In genomic region chr14:30558675-30559555, GRCh38 we compare ENCODE assay signal across 8 cellular contexts. TPM values are rescaled to one million over a fixed set of nuclear protein-coding genes. Genes with fewer than 3 reads are reported as not detected.
DNase-seq lines count a peak whose midpoint lies in the region; ATAC-seq and TF ChIP-seq lines count a peak whose summit lies in the region.

Gene G2E3, plus strand, starts transcription at chr14:30559158. Its CDS starts 21,922 bp downstream, at chr14:30581080.

- ATAC-seq in GM19025 (IDR thresholded peaks at IDR 0.05; ENCODE audit: low read depth, unreplicated experiment) (peak; percentile 99), HG03280 (IDR thresholded peaks at IDR 0.05; ENCODE audit: unreplicated experiment) (peak; percentile 99)

- no peak for TF ChIP-seq CTCF in AG09309 (IDR thresholded peaks at IDR 0.05; ENCODE audit: control insufficient read depth, insufficient read depth, low read depth, low read length, missing control alignments)
- no peak for TF ChIP-seq CTCF in chondrocyte (IDR thresholded peaks at IDR 0.05)

- H3K4me1 Mint-ChIP-seq in chondrocyte (ENCODE audit: low read depth) = peaks cover 33% of the 10 kb centered on the region

- H3K27ac Mint-ChIP-seq in chondrocyte (ENCODE audit: unreplicated experiment) = peak within 1 kb of the TSS; percentile 100

- H3K9me3 Mint-ChIP-seq in chondrocyte (ENCODE audit: low read depth) = no peaks in the 10 kb centered on the region

- H3K4me3 Mint-ChIP-seq in chondrocyte (ENCODE audit: unreplicated experiment) = peak within 1 kb of the TSS; percentile 100

- no peaks in the 10 kb centered on the region for H3K36me3 Mint-ChIP-seq in chondrocyte (ENCODE audit: low read depth)

- peak within 1 kb of the TSS; percentile 93 for H3K4me3 ChIP-seq in AG09309 (ENCODE audit: control insufficient read depth, low read depth, low read length)

- no peak for DNase-seq in AG09309 (ENCODE audit: low read depth)
- DNase-seq in NCI-H345 (lab: John Stamatoyannopoulos, UW) = peak; percentile 94
- peak; percentile 77 to 82 for DNase-seq in activated CD4-positive, alpha-beta T cell treated with anti-CD3 and anti-CD28 coated beads for 24 hours (ENCODE audit: low read depth in 2 of 2)
- DNase-seq in chondrocyte (ENCODE audit: low spot score) = peak; percentile 94
- peak; percentile 84 for DNase-seq in kidney glomerular epithelial cell (lab: John Stamatoyannopoulos, UW)
- DNase-seq in stimulated activated CD4-positive, alpha-beta T cell treated with anti-CD3 and anti-CD28 coated beads, Interleukin-1b, Interleukin-23, amount 100 ng/mL, for 1 hour (ENCODE audit: low read depth in 2 of 2) = peak; percentile 55 to 78

- H3K27me3 Mint-ChIP-seq in chondrocyte (ENCODE audit: low read depth) = no peaks in the 10 kb centered on the region

RNA-seq across cellular contexts. Expression of gene G2E3, which starts in this region (rescaled TPM):
- 14.7 to 22.8 TPM (median 16.0 TPM) in 3 replicates for total RNA-seq in chondrocyte
